24 cellular contexts compared by ENCODE assay signal in the genomic region with DNA sequence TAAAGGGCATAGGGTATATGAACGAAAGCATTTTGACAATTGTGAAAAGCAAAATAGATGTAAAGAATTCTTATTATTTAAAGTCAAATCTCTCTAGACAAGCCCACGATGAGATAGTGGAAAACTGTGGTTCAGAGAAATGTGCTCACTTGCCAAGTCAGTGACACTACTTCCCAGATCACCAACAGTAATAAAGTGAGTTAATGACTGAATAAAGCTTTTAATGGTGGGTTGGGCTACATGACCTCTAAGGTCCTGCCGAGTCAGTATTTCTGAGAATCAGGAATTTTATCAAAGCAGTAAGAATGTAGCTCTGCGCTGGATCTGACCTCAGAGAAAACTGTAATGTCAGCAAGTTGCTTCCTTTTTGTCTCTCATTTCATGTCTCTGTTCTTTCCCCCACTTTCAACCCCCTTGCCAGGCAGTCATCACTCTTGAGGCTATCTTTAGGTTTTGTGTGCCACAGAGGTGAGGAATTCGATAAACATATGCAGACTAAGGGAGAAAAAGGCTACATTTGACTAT. TPM values are rescaled to one million over a fixed set of nuclear protein-coding genes. Genes with fewer than 3 reads are reported as not detected.
DNase-seq lines count a peak whose midpoint lies in the region; ATAC-seq, FAIRE-seq and TF ChIP-seq lines count a peak whose summit lies in the region.
"Had no signal": no experiment of that assay in that cellular context is flagged by ENCODE, and none has a peak within 500 bp of the region (broad histone marks: within the 10 kb centered on the region; RNA-seq: fewer than 3 reads in every experiment).

No MANE protein-coding gene starts in this region.

- H3K4me1 ChIP-seq in A549: no peaks in the 10 kb centered on the region
- H3K4me1 ChIP-seq: BE2C, Caco-2 had no signal

- CTCF ChIA-PET in A549 (lab: Yijun Ruan, JAX): interaction anchor here (1.2 to 2.2 kb wide), 2 partner anchors 10 to 11 kb away, joined by 5 to 8 read pairs; no protein-coding TSS in a partner anchor

- 38% methylated on average over 5 of the region's 5 CpGs for WGBS in A549 (ENCODE audit: missing lambda C conversion rate)

- TF ChIP-seq RAD21 in A549 (conservative IDR thresholded peaks at IDR 0.05 in 1 of 2, IDR thresholded peaks at IDR 0.05 in 1 of 2): no peak

- H3K27ac Mint-ChIP-seq in chondrocyte (ENCODE audit: unreplicated experiment): peak overlapping the region; percentile 20
- peak overlapping the region; percentile 58 for H3K27ac Mint-ChIP-seq in mesothelial cell of epicardium
- H3K27ac Mint-ChIP-seq: CD4-positive, CD25-positive, alpha-beta regulatory T cell; HFFc6; IgD-negative memory B cell had no signal

- no peak for FAIRE-seq in A549 (lab: Jason Lieb, UNC)

- H3K4me1 Mint-ChIP-seq in chondrocyte (ENCODE audit: low read depth) (peaks cover 4% of the 10 kb centered on the region), mesothelial cell of epicardium (peaks cover 8% of the 10 kb centered on the region)
- H3K4me1 Mint-ChIP-seq: CD4-positive, CD25-positive, alpha-beta regulatory T cell; IgD-negative memory B cell had no signal

- H3K27ac ChIP-seq in A549: no peak overlapping the region
- H3K27ac ChIP-seq: SK-N-MC had no signal

- no peak for TF ChIP-seq EP300 in A549 (IDR thresholded peaks at IDR 0.05)

- POLR2A ChIA-PET in A549 (lab: Yijun Ruan, JAX): no interaction called here

- no peaks in the 10 kb centered on the region for H3K36me3 Mint-ChIP-seq in chondrocyte (ENCODE audit: low read depth)
- H3K36me3 Mint-ChIP-seq in mesothelial cell of epicardium: no peaks in the 10 kb centered on the region
- H3K36me3 Mint-ChIP-seq: CD4-positive, CD25-positive, alpha-beta regulatory T cell; IgD-negative memory B cell had no signal

- TF ChIP-seq CTCF in A549 (IDR thresholded peaks at IDR 0.05): no peak
- no peak for TF ChIP-seq CTCF in chondrocyte (IDR thresholded peaks at IDR 0.05)
- TF ChIP-seq CTCF in mesothelial cell of epicardium (IDR thresholded peaks at IDR 0.05; ENCODE audit: unreplicated experiment): no peak

- H3K4me2 ChIP-seq in A549: no peak overlapping the region

- peaks cover 42% of the 10 kb centered on the region for H3K27me3 Mint-ChIP-seq in chondrocyte (ENCODE audit: low read depth)
- peaks cover 42% of the 10 kb centered on the region for H3K27me3 Mint-ChIP-seq in mesothelial cell of epicardium (ENCODE audit: low read depth)

- H3K9me3 Mint-ChIP-seq in chondrocyte (ENCODE audit: low read depth): no peaks in the 10 kb centered on the region
- H3K9me3 Mint-ChIP-seq in mesothelial cell of epicardium: no peaks in the 10 kb centered on the region
- H3K9me3 Mint-ChIP-seq: HFFc6, IgD-negative memory B cell had no signal

- H3K4me3 Mint-ChIP-seq in chondrocyte (ENCODE audit: unreplicated experiment) (no peak overlapping the region), mesothelial cell of epicardium (no peak overlapping the region)
- H3K4me3 Mint-ChIP-seq: CD4-positive, CD25-positive, alpha-beta regulatory T cell; HFFc6; IgD-negative memory B cell had no signal

- no peak overlapping the region for H3K4me3 ChIP-seq in A549
- H3K4me3 ChIP-seq: MG63, SK-N-MC had no signal

- DNase-seq in A549 (ENCODE audit: low read depth in 1 of 2, low spot score in 1 of 2): no peak
- DNase-seq in OCI-M1 (lab: John Stamatoyannopoulos, UW): peak; percentile 81
- no peak for DNase-seq in chondrocyte (ENCODE audit: low spot score)
- DNase-seq in mesothelial cell of epicardium (ENCODE audit: low spot score in 2 of 2, unreplicated experiment in 2 of 2): no peak
- no peak for DNase-seq in NCI-H2081 (lab: John Stamatoyannopoulos, UW)
- no peak for DNase-seq in NCI-H1048 (lab: John Stamatoyannopoulos, UW)
- DNase-seq: 8988T; BE2C; Caco-2; CD4-positive, CD25-positive, alpha-beta regulatory T cell; GDM1; H7; HFFc6; Kasumi-1; MG63; NCI-H1105; NCI-H1694; NCI-H510A; NCI-H748 treated with DMSO at 0.1 percent for 48 hours; SHP77 had no signal

- ATAC-seq in A549: no peak
- ATAC-seq in HG02981 (IDR thresholded peaks at IDR 0.05; ENCODE audit: unreplicated experiment): no peak
- ATAC-seq in GM18502 (IDR thresholded peaks at IDR 0.05; ENCODE audit: poor library complexity, unreplicated experiment): no peak

- TF ChIP-seq POLR2A in A549 (IDR thresholded peaks at IDR 0.05; ENCODE audit: low read length): no peak

- H3K9me3 ChIP-seq in A549: no peaks in the 10 kb centered on the region
- H3K9me3 ChIP-seq: BE2C, Caco-2, MG63 had no signal

TF ChIP-seq in A549, 52 proteins besides CTCF, POLR2A, EP300 and RAD21:
- TF ChIP-seq MAFK (IDR thresholded peaks at IDR 0.05; ENCODE audit: partially characterized antibody) (peak; percentile 86), GATA3 (IDR thresholded peaks at IDR 0.05; ENCODE audit: borderline replicate concordance) (no peak), ZNF302 (CRISPR knock-in tag; IDR thresholded peaks at IDR 0.05) (no peak), EHF (CRISPR knock-in tag; IDR thresholded peaks at IDR 0.05) (no peak)
- TF ChIP-seq, protein P1, sequence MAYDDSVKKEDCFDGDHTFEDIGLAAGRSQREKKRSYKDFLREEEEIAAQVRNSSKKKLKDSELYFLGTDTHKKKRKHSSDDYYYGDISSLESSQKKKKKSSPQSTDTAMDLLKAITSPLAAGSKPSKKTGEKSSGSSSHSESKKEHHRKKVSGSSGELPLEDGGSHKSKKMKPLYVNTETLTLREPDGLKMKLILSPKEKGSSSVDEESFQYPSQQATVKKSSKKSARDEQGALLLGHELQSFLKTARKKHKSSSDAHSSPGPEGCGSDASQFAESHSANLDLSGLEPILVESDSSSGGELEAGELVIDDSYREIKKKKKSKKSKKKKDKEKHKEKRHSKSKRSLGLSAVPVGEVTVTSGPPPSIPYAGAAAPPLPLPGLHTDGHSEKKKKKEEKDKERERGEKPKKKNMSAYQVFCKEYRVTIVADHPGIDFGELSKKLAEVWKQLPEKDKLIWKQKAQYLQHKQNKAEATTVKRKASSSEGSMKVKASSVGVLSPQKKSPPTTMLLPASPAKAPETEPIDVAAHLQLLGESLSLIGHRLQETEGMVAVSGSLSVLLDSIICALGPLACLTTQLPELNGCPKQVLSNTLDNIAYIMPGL (CRISPR knock-in tag; IDR thresholded peaks at IDR 0.05; ENCODE audit: borderline replicate concordance): no peak
TF ChIP-seq in A549: peak in this region for 1.

RNA-seq across cellular contexts. Expression of a gene that starts 23.2 kb away (rescaled TPM):
- polyA plus RNA-seq in A549 (2011; rRNA removed) (29.1 and 40.6 TPM in 2 replicates), A549 (2017; fragmentation: RNase III; extraction: RNeasy Plus Mini Kit Qiagen cat#74134 plus additional on column Dnase treatment) (26.8 to 35.1 TPM (median 30.3 TPM) in 3 replicates)
- polyA plus RNA-seq in A549 (2012; cell fraction: cytosol; rRNA removed): 14.9 and 16.2 TPM in 2 replicates
- polyA plus RNA-seq in A549 (2012; cell fraction: nucleus; rRNA removed): 37.6 and 39.2 TPM in 2 replicates
- polyA minus RNA-seq in A549 (2011; rRNA and poly(A)+ RNA removed): 48.4 and 58.4 TPM in 2 replicates
- total RNA-seq in chondrocyte (40.9 to 50.0 TPM (median 42.1 TPM) in 3 replicates), mesothelial cell of epicardium (135 to 139 TPM (median 136 TPM) in 3 replicates)
